8 cellular contexts compared by ENCODE assay signal in the genomic region with DNA sequence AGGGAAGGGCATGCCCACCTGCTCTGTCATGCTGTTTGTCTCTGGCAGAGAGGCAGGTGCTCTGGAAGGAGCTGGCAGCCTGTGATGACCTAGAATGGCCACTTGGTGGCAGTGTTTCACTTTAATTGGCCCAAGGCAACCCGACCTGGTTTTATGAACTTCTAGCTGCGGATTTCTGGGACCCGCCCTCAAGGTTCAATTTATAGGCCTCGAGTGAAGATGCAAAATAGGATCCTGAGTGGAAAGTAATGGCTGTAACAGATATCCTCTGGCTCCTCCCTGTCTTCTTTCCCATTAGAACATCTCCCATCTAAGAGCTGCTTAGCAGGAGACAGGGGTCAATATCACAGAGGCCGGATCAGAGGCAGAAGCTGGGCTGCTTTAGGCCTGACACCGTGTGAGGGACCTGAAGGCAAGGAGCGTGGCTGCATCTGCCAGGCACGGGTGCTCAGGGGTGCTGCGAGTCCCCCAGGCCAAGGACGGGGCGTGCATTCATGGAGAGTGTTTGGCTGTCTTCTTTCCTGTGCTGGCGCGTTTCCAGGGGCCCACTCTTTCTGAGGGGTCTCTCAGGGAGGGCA. TPM values are rescaled to one million over a fixed set of nuclear protein-coding genes. Genes with fewer than 3 reads are reported as not detected.
DNase-seq lines count a peak whose midpoint lies in the region; ATAC-seq and TF ChIP-seq lines count a peak whose summit lies in the region.

No MANE protein-coding gene starts in this region.

- no peaks in the 10 kb centered on the region for H3K4me1 Mint-ChIP-seq in activated T-cell treated with anti-CD3 and anti-CD28 coated beads, Interleukin-2, amount 50 U/mL, for 4 hours (ENCODE audit: low read depth)

- peaks cover 6% of the 10 kb centered on the region for H3K27me3 Mint-ChIP-seq in activated T-cell treated with anti-CD3 and anti-CD28 coated beads, Interleukin-2, amount 50 U/mL, for 4 hours (ENCODE audit: low read depth)

- no peaks in the 10 kb centered on the region for H3F3A ChIP-seq in neural cell (ENCODE audit: insufficient read depth, low read length, poor library complexity, severe bottlenecking)

- H3K4me3 ChIP-seq in BJ (ENCODE audit: low read depth, low read length) (no peak overlapping the region), fibroblast of mammary gland (ENCODE audit: control insufficient read depth, low read depth, low read length) (no peak overlapping the region), neural cell (ENCODE audit: low read length) (no peak overlapping the region)

- peak; percentile 75 to 76 for ATAC-seq in activated T-cell treated with anti-CD3 and anti-CD28 coated beads, Interleukin-2, amount 50 U/mL, for 4 hours

- H2AFZ ChIP-seq in neural cell (ENCODE audit: low read depth, low read length): no peak overlapping the region

- H3K36me3 Mint-ChIP-seq in activated T-cell treated with anti-CD3 and anti-CD28 coated beads, Interleukin-2, amount 50 U/mL, for 4 hours (ENCODE audit: insufficient read depth): no peaks in the 10 kb centered on the region

- TF ChIP-seq CTCF in BJ (IDR thresholded peaks at IDR 0.05; ENCODE audit: insufficient read depth, low read depth, low read length): peak; percentile 82
- peak; percentile 82 for TF ChIP-seq CTCF in fibroblast of mammary gland (conservative IDR thresholded peaks at IDR 0.05; ENCODE audit: control insufficient read depth, insufficient read depth, low read depth, low read length)
- peak; percentile 94 for TF ChIP-seq CTCF in neural cell (IDR thresholded peaks at IDR 0.05; ENCODE audit: poor library complexity, severe bottlenecking)

- CTCF ChIA-PET in BJ (lab: Yijun Ruan, JAX): interaction anchor here (0.7 to 3.8 kb wide), 23 partner anchors 9 to 1225 kb away, joined by 3 to 35 read pairs (median 4); no protein-coding TSS in a partner anchor

- peak; percentile 98 for TF ChIP-seq RAD21 in neural cell (conservative IDR thresholded peaks at IDR 0.05)

- H3K9me2 ChIP-seq in neural cell (ENCODE audit: insufficient read depth, low read length): no peaks in the 10 kb centered on the region

- POLR2A ChIA-PET in BJ (lab: Charles Lee): no interaction called here

- H3K79me2 ChIP-seq in neural cell (replicated peaks; ENCODE audit: insufficient read depth, low read length): no peaks in the 10 kb centered on the region

- TF ChIP-seq EP300 in neural cell (conservative IDR thresholded peaks at IDR 0.05; ENCODE audit: poor library complexity, severe bottlenecking): no peak

- H3K27me3 ChIP-seq in BJ (ENCODE audit: control insufficient read depth, insufficient read depth, low read length) (no peaks in the 10 kb centered on the region), neural cell (ENCODE audit: insufficient read depth, low read depth, low read length) (no peaks in the 10 kb centered on the region)

- no peaks in the 10 kb centered on the region for H3K9me3 Mint-ChIP-seq in activated T-cell treated with anti-CD3 and anti-CD28 coated beads, Interleukin-2, amount 50 U/mL, for 4 hours

- H3K36me3 ChIP-seq in BJ (ENCODE audit: control insufficient read depth, insufficient read depth, low read length) (no peaks in the 10 kb centered on the region), neural cell (ENCODE audit: insufficient read depth, low read length) (no peaks in the 10 kb centered on the region)

- H3K4me2 ChIP-seq in neural cell (ENCODE audit: low read length): no peak overlapping the region

- no peak overlapping the region for H3K4me3 Mint-ChIP-seq in activated T-cell treated with anti-CD3 and anti-CD28 coated beads, Interleukin-2, amount 50 U/mL, for 4 hours

- no peak for DNase-seq in BJ (ENCODE audit: low read depth)
- peak; percentile 53 for DNase-seq in GM19240 (ENCODE audit: insufficient read length, low spot score)
- DNase-seq in HT-29 (ENCODE audit: low spot score): peak; percentile 89
- DNase-seq in OCI-M1 (lab: John Stamatoyannopoulos, UW): peak; percentile 86
- peak; percentile 46 for DNase-seq in activated T-cell treated with anti-CD3 and anti-CD28 coated beads, Interleukin-2, amount 50 U/mL, for 4 hours
- DNase-seq in fibroblast of mammary gland (ENCODE audit: low read depth): peak; percentile 72
- peak; percentile 38 for DNase-seq in stimulated activated naive CD4-positive, alpha-beta T cell treated with Interleukin-2 at 50 U/mL for 16 hours (lab: John Stamatoyannopoulos, UW)

- no peak overlapping the region for H3K9ac ChIP-seq in neural cell (ENCODE audit: low read length)

- H3K9me3 ChIP-seq in neural cell (ENCODE audit: low read length): no peaks in the 10 kb centered on the region

- H4K20me1 ChIP-seq in neural cell (ENCODE audit: insufficient read depth): no peaks in the 10 kb centered on the region

- no peak overlapping the region for H3K27ac ChIP-seq in neural cell (ENCODE audit: low read length)

TF ChIP-seq in neural cell, 6 proteins besides CTCF, POLR2A, EP300 and RAD21:
- TF ChIP-seq TAF1 (IDR thresholded peaks at IDR 0.05; ENCODE audit: low read depth): no peak
- TF ChIP-seq SMC3 (conservative IDR thresholded peaks at IDR 0.05; ENCODE audit: poor library complexity): peak; percentile 98

RNA-seq across cellular contexts. Expression of a gene that starts 56.7 kb away (rescaled TPM):
- 0.27 and 0.42 TPM in 2 replicates for polyA plus RNA-seq in BJ (2011; rRNA removed)
- 0.10 and 0.33 TPM in 2 replicates for polyA minus RNA-seq in BJ (2011; rRNA and poly(A)+ RNA removed)
- total RNA-seq in HT-29 (2014; rRNA removed; shearing (Covaris generic)): 4.5 and 4.7 TPM in 2 replicates
- total RNA-seq in activated T-cell treated with anti-CD3 and anti-CD28 coated beads, Interleukin-2, amount 50 U/mL, for 4 hours: under 1 TPM; 0.08 to 0.11 (median 0.08) TPM
- not detected in 2 replicates for polyA plus RNA-seq in neural cell
- polyA minus RNA-seq in neural cell: not detected in 2 replicates
